In the genomic region with DNA sequence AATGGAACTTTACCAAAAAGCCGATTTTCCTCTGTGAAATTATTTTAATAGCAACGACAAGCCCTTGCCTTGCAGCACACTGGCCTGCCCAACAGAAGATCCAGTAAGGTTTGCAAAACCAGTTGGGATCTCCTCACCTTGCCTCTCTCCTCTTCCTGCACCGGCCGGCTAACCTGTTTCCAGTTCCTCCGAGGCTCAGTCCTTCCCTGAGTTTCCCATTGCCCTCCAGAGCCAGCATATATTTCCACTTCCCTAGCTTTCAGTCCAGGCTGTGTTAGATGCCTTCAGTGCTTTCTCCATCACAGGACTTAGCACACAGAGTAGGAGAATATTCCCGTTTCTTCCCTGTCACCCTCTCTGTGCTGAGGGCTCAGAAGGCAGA, we compare ENCODE assay signal across 9 cellular contexts.
DNase-seq lines count a peak whose midpoint lies in the region; ATAC-seq, FAIRE-seq and TF ChIP-seq lines count a peak whose summit lies in the region.
"Had no signal": no experiment of that assay in that cellular context is flagged by ENCODE, and none has a peak within 500 bp of the region (broad histone marks: within the 10 kb centered on the region; RNA-seq: fewer than 3 reads in every experiment).

No MANE protein-coding gene starts in this region.

- no peaks in the 10 kb centered on the region for H4K20me1 ChIP-seq in HepG2 (ENCODE audit: insufficient read depth, low read length)

- H3K27ac ChIP-seq in right atrium auricular region (no peak overlapping the region), HepG2 (ENCODE audit: extremely low read length, insufficient read depth, low read length) (no peak overlapping the region), upper lobe of right lung (peak overlapping the region; percentile 77)

- TF ChIP-seq EP300 in HepG2 (IDR thresholded peaks at IDR 0.05; ENCODE audit: low read depth in 2 of 2, low read length in 2 of 2) (no peak), HepG2 (CRISPR knock-in tag; IDR thresholded peaks at IDR 0.05; ENCODE audit: borderline replicate concordance) (no peak)

- H3K4me1 ChIP-seq in right atrium auricular region (peaks cover 0 to 9% of the 10 kb centered on the region in 2 donors), HepG2 (ENCODE audit: insufficient read depth, low read length) (peaks cover 13% of the 10 kb centered on the region), upper lobe of right lung (peaks cover 13% of the 10 kb centered on the region)

- intact Hi-C loops in Right ventricle myocardium superior (cut with DNase I) (loop anchor here (5.0 kb wide), 1 partner anchor 82 kb away; no protein-coding TSS in a partner anchor), HepG2 (cut with micrococcal nuclease; ENCODE audit: unreplicated experiment) (no loop called here), upper lobe of right lung (cut with DNase I) (no loop called here)

- POLR2A ChIA-PET in HepG2 (lab: Yijun Ruan, JAX) = no interaction called here

- no peak for TF ChIP-seq CTCF in right atrium auricular region (IDR thresholded peaks at IDR 0.05)
- TF ChIP-seq CTCF in HepG2 (CRISPR knock-in tag; IDR thresholded peaks at IDR 0.05) = no peak
- TF ChIP-seq CTCF in upper lobe of right lung (IDR thresholded peaks at IDR 0.05) = no peak

- no peak overlapping the region for H2AFZ ChIP-seq in HepG2 (ENCODE audit: low read length)

- no peak overlapping the region for H3K9ac ChIP-seq in HepG2 (ENCODE audit: insufficient read depth, low read depth, low read length)

- H3K79me2 ChIP-seq in HepG2 (ENCODE audit: insufficient read depth, low read length) = no peaks in the 10 kb centered on the region

- H3K4me3 ChIP-seq in right atrium auricular region = peak overlapping the region in 1 of 2 donors; percentile 62
- peak overlapping the region in 2 of 3 experiments; percentile 62 to 76; a peak in 3 of 6 replicates for H3K4me3 ChIP-seq in HepG2 (replicated peaks in 1 of 3; ENCODE audit: insufficient read depth in 1 of 3, low read depth in 2 of 3, low read length in 3 of 3)
- H3K4me3 ChIP-seq in upper lobe of right lung = peak overlapping the region; percentile 61

- H3K27me3 ChIP-seq in right atrium auricular region = no peaks in the 10 kb centered on the region
- peaks cover 5 to 58% of the 10 kb centered on the region in 2 experiments; a peak in 4 of 5 replicates for H3K27me3 ChIP-seq in HepG2 (ENCODE audit: control insufficient read depth in 1 of 2, insufficient read depth in 2 of 2, low read length in 2 of 2)
- H3K27me3 ChIP-seq in upper lobe of right lung = no peaks in the 10 kb centered on the region

- CTCF ChIA-PET in HepG2 (lab: Yijun Ruan, JAX; ENCODE audit: low intra/inter-chr PET ratio, low total read pairs) = no interaction called here

- no peak for TF ChIP-seq POLR2A in HepG2 (IDR thresholded peaks at IDR 0.05; ENCODE audit: insufficient read depth in 1 of 2, low read depth in 2 of 2, low read length in 2 of 2)

- H3K4me2 ChIP-seq in HepG2 (ENCODE audit: low read depth, low read length) = peak overlapping the region; percentile 85

- FAIRE-seq in HepG2 (lab: Jason Lieb, UNC) = no peak

- no TSS peak for BruUV-seq in HepG2 (replicated peaks; lab: Mats Ljungman, UMichigan)

- TF ChIP-seq RAD21 in HepG2 (CRISPR knock-in tag; IDR thresholded peaks at IDR 0.05) = no peak

- ATAC-seq in Right ventricle myocardium superior (ENCODE audit: poor library complexity) = peak; percentile 27
- peak; percentile 81 for ATAC-seq in HepG2
- ATAC-seq in upper lobe of right lung = peak; percentile 70

- DNase-seq in Right ventricle myocardium superior (no peak), right atrium auricular region (ENCODE audit: low spot score) (no peak), T47D (ENCODE audit: low read depth in 1 of 2, low spot score in 1 of 2) (peak; percentile 44 to 70), HepG2 (ENCODE audit: low spot score) (no peak), upper lobe of right lung (no peak), NOMO-1 treated with dmso at 0.1 percent for 144 hours (lab: John Stamatoyannopoulos, UW; ENCODE audit: unreplicated experiment) (no peak)
- DNase-seq in activated CD4-positive, alpha-beta T cell treated with anti-CD3 and anti-CD28 coated beads, Interleukin-2, amount 50 U/mL, for 4 hours = no peak
- no peak for DNase-seq in activated effector memory CD4-positive, alpha-beta T cell treated with Interleukin-2 at 50 U/mL for 16 hours
- DNase-seq: activated CD4-positive, alpha-beta T cell treated with anti-CD3 and anti-CD28 coated beads, Interleukin-2, amount 10 ng/mL, durations not matched to agents 24 days and 14 days had no signal

- H3K9me3 ChIP-seq in right atrium auricular region (no peaks in the 10 kb centered on the region), HepG2 (ENCODE audit: low read length) (no peaks in the 10 kb centered on the region), upper lobe of right lung (no peaks in the 10 kb centered on the region)

- 2% methylated on average over 6 of the region's 6 CpGs for WGBS in HepG2 (ENCODE audit: low lambda C conversion rate)

- H3K36me3 ChIP-seq in right atrium auricular region (no peaks in the 10 kb centered on the region), HepG2 (replicated peaks in 1 of 2; ENCODE audit: control insufficient read depth in 1 of 2, insufficient read depth in 2 of 2, low read length in 2 of 2) (no peaks in the 10 kb centered on the region), upper lobe of right lung (no peaks in the 10 kb centered on the region)

- in situ Hi-C loops in T47D (cut with HindIII; ENCODE audit: low pct_unique_long_range_greater_than_20kb, low sequenced_read_pairs) (no loop called here), HepG2 (cut with HindIII; ENCODE audit: extremely low pct_ligation_motif_present, low pct_unique_long_range_greater_than_20kb) (no loop called here)

TF ChIP-seq in HepG2, 621 proteins besides CTCF, POLR2A, EP300 and RAD21:
- TF ChIP-seq, protein P1, sequence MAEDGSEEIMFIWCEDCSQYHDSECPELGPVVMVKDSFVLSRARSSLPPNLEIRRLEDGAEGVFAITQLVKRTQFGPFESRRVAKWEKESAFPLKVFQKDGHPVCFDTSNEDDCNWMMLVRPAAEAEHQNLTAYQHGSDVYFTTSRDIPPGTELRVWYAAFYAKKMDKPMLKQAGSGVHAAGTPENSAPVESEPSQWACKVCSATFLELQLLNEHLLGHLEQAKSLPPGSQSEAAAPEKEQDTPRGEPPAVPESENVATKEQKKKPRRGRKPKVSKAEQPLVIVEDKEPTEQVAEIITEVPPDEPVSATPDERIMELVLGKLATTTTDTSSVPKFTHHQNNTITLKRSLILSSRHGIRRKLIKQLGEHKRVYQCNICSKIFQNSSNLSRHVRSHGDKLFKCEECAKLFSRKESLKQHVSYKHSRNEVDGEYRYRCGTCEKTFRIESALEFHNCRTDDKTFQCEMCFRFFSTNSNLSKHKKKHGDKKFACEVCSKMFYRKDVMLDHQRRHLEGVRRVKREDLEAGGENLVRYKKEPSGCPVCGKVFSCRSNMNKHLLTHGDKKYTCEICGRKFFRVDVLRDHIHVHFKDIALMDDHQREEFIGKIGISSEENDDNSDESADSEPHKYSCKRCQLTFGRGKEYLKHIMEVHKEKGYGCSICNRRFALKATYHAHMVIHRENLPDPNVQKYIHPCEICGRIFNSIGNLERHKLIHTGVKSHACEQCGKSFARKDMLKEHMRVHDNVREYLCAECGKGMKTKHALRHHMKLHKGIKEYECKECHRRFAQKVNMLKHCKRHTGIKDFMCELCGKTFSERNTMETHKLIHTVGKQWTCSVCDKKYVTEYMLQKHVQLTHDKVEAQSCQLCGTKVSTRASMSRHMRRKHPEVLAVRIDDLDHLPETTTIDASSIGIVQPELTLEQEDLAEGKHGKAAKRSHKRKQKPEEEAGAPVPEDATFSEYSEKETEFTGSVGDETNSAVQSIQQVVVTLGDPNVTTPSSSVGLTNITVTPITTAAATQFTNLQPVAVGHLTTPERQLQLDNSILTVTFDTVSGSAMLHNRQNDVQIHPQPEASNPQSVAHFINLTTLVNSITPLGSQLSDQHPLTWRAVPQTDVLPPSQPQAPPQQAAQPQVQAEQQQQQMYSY (CRISPR knock-in tag; IDR thresholded peaks at IDR 0.05) = peak; percentile 89
- TF ChIP-seq ETV6 (CRISPR knock-in tag; conservative IDR thresholded peaks at IDR 0.05) = no peak

Comparison
In these comparisons a context has a peak if more than half of its experiments do, and no peak if none do; other contexts are left out.
1. ATAC-seq: peak in every context shown above with its lines; median percentile 81 in HepG2; 70 in upper lobe of right lung; 27 in Right ventricle myocardium superior.
2. DNase-seq: peak in T47D (2 of 2); none in Right ventricle myocardium superior (single experiment), right atrium auricular region (single experiment), HepG2 (single experiment), upper lobe of right lung (single experiment), NOMO-1 treated with dmso at 0.1 percent for 144 hours (single experiment), activated CD4-positive, alpha-beta T cell treated with anti-CD3 and anti-CD28 coated beads, Interleukin-2, amount 50 U/mL, for 4 hours (0 of 2) and activated effector memory CD4-positive, alpha-beta T cell treated with Interleukin-2 at 50 U/mL for 16 hours (single experiment).